In the genomic region with DNA sequence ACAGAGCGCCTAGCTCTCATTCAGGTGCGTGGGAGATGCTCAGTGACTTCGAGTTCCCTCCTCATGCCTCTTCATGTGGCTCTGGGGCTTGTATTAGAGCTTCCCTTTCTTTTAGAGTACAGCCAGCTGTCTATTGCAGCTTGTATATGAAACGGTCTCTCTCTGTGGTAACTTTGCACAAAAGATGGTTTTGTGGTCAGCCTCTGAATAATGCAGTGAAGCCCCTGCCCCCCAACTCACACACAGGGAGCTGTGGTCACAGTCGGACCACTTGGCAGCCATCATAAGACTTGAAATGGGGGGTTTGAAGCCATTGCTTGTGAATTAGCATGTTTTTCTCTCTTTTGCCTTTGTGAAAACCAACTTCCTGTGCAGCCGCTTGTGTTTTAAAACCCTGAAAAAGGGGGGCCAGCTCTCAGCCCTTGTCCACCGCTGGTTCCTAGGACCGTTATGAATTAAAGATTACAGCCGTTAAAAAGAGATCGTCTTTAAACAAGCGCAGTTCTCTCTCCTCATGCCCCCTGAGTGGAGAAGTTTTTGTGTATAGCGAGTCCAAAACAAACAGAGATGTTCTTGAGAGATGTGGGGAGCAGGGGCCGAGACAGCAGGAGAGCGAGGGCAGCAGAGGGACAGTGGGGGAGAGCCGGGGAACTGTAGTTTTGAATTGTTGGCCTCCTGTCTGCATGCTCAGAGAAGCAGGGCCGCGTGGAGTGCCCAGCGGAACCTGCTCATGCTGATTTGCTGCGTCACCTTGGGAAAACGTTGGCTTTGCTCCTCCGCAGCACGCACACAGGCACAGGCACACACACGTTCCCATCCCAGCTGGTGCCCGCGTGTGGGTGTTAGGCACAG, we compare ENCODE assay signal across 8 cellular contexts.
DNase-seq lines count a peak whose midpoint lies in the region; ATAC-seq and TF ChIP-seq lines count a peak whose summit lies in the region.

No MANE protein-coding gene starts in this region.

- peak overlapping the region; percentile 72 for H3K4me3 Mint-ChIP-seq in central memory CD8-positive, alpha-beta T cell

- H3K27ac Mint-ChIP-seq in central memory CD8-positive, alpha-beta T cell (ENCODE audit: low read depth): peak overlapping the region; percentile 73

- intact Hi-C loops in posterior cingulate gyrus (cut with DNase I): no loop called here

- ATAC-seq in GM18858 (IDR thresholded peaks at IDR 0.05; ENCODE audit: unreplicated experiment) (peak; percentile 66), HG02678 (IDR thresholded peaks at IDR 0.05; ENCODE audit: unreplicated experiment) (peak; percentile 82)
- peak; percentile 72 for ATAC-seq in central memory CD8-positive, alpha-beta T cell (replicated peaks; ENCODE audit: extremely low read depth, poor library complexity, severe bottlenecking)

- no peak for TF ChIP-seq POLR2A in erythroblast (IDR thresholded peaks at IDR 0.05; ENCODE audit: low read length)

- no peaks in the 10 kb centered on the region for H3K27me3 Mint-ChIP-seq in central memory CD8-positive, alpha-beta T cell

- DNase-seq in NOMO-1 treated with dmso at 0.1 percent for 144 hours (lab: John Stamatoyannopoulos, UW; ENCODE audit: unreplicated experiment) (peak; percentile 41), posterior cingulate gyrus (peak in 7 of 10 donors; percentile 22 to 90 (median 53)), erythroblast (lab: John Stamatoyannopoulos, UW) (no peak), kidney glomerular epithelial cell (lab: John Stamatoyannopoulos, UW) (no peak), NCI-H1092 treated with DMSO at 0.1 percent for 48 hours (lab: John Stamatoyannopoulos, UW) (no peak)
- DNase-seq in central memory CD8-positive, alpha-beta T cell (ENCODE audit: low spot score in 2 of 2): peak in 1 of 2 donors; percentile 23

- H3K36me3 Mint-ChIP-seq in central memory CD8-positive, alpha-beta T cell (ENCODE audit: insufficient read depth): no peaks in the 10 kb centered on the region

- H3K4me1 Mint-ChIP-seq in central memory CD8-positive, alpha-beta T cell: peaks cover 64% of the 10 kb centered on the region

- no peaks in the 10 kb centered on the region for H3K9me3 Mint-ChIP-seq in central memory CD8-positive, alpha-beta T cell

Comparison
In these comparisons a context has a peak if more than half of its experiments do, and no peak if none do; other contexts are left out.
1. DNase-seq: peak in NOMO-1 treated with dmso at 0.1 percent for 144 hours (single experiment) and posterior cingulate gyrus (7 of 10); none in erythroblast (0 of 2), kidney glomerular epithelial cell (single experiment) and NCI-H1092 treated with DMSO at 0.1 percent for 48 hours (single experiment).
2. Peak in every context shown above with its lines, with median percentiles within 50 percentile points of each other: ATAC-seq.